Comparison of ENCODE assay signal across 16 cellular contexts in the genomic region with DNA sequence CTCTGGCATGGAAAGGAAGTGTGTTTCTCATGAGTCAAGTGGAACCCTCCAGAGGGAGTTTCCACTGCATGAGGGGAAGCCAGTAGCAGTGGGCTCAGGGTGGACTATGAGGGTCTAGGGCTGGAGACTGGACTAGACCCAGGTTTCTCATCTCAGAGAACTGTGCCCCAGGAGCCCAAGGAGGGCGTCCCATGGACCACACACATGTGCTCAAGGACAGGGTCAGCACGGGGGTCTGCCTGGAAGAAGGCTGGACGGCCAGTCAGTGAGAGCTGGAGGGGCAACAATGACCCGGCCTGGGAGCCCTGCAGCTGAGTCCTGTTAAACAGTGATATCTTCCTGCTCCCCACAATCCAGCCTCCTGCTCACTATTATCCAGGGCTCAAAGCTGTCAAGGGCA. TPM values are rescaled to one million over a fixed set of nuclear protein-coding genes. Genes with fewer than 3 reads are reported as not detected.
A peak's percentile ranks its signal among the peaks of the same experiment; 100 is the strongest.
DNase-seq lines count a peak whose midpoint lies in the region; ATAC-seq and TF ChIP-seq lines count a peak whose summit lies in the region.
"Had no signal": no experiment of that assay in that cellular context is flagged by ENCODE, and none has a peak within 500 bp of the region (broad histone marks: within the 10 kb centered on the region; RNA-seq: fewer than 3 reads in every experiment).

No MANE protein-coding gene starts in this region.

- H3K4me2 ChIP-seq in mesenchymal stem cell (ENCODE audit: low read length, poor library complexity, severe bottlenecking) (no peak overlapping the region), skeletal muscle satellite cell (ENCODE audit: low read length) (no peak overlapping the region)
- H3K4me2 ChIP-seq: BLaER1 had no signal

- H3K9me3 ChIP-seq in mesenchymal stem cell (ENCODE audit: control insufficient read depth, low read length) = peaks cover 4% of the 10 kb centered on the region
- H3K9me3 ChIP-seq in skeletal muscle satellite cell (replicated peaks; ENCODE audit: low read length) = no peaks in the 10 kb centered on the region
- no peaks in the 10 kb centered on the region for H3K9me3 ChIP-seq in gastroesophageal sphincter
- H3K9me3 ChIP-seq: BLaER1, Caco-2, HAP-1 had no signal

- no peak overlapping the region for H3K4ac ChIP-seq in mesenchymal stem cell (ENCODE audit: low read depth in 1 of 2, low read length in 2 of 2)

- peaks cover 18% of the 10 kb centered on the region for H3K27me3 Mint-ChIP-seq in stimulated activated naive CD8-positive, alpha-beta T cell treated with anti-CD3 and anti-CD28 coated beads, Interleukin-15, amount 100 ng/mL, for 72 hours

- H2BK12ac ChIP-seq in mesenchymal stem cell (ENCODE audit: low read length in 2 of 2) = peak overlapping the region in 1 of 2 experiments; percentile 60

- H3K4me3 ChIP-seq in mesenchymal stem cell (ENCODE audit: insufficient read depth in 1 of 2, low read depth in 1 of 2, low read length in 2 of 2) = no peak overlapping the region
- no peak overlapping the region for H3K4me3 ChIP-seq in skeletal muscle satellite cell (ENCODE audit: low read length)
- H3K4me3 ChIP-seq in gastroesophageal sphincter = no peak overlapping the region
- H3K4me3 ChIP-seq: BLaER1, HAP-1 had no signal

- POLR2A ChIA-PET in RWPE1 (lab: Yijun Ruan, JAX; ENCODE audit: low non-redundant PET) = no interaction called here

- H3K9me3 Mint-ChIP-seq in stimulated activated naive CD8-positive, alpha-beta T cell treated with anti-CD3 and anti-CD28 coated beads, Interleukin-15, amount 100 ng/mL, for 72 hours = no peaks in the 10 kb centered on the region
- H3K9me3 Mint-ChIP-seq: CD8-positive, alpha-beta memory T cell had no signal

- H2BK120ac ChIP-seq in mesenchymal stem cell (ENCODE audit: low read depth, low read length) = no peak overlapping the region

- DNase-seq in RWPE1 (ENCODE audit: low spot score) (no peak), mesenchymal stem cell (no peak), NCI-H2196 treated with DMSO at 0.1 percent for 48 hours (lab: John Stamatoyannopoulos, UW; ENCODE audit: unreplicated experiment) (no peak)
- no peak for DNase-seq in stimulated activated naive CD8-positive, alpha-beta T cell treated with anti-CD3 and anti-CD28 coated beads, Interleukin-15, amount 100 ng/mL, for 72 hours
- DNase-seq: AML-193, Caco-2, DMS53, GOT3 had no signal

- H3K4me1 Mint-ChIP-seq in stimulated activated naive CD8-positive, alpha-beta T cell treated with anti-CD3 and anti-CD28 coated beads, Interleukin-15, amount 100 ng/mL, for 72 hours = peaks cover under 1% of the 10 kb centered on the region

- H4K91ac ChIP-seq in mesenchymal stem cell (ENCODE audit: low read length) = peak overlapping the region; percentile 62

- H3K27ac ChIP-seq in RWPE1 (peak overlapping the region; percentile 32; the same call in 1 of the 2 replicates), mesenchymal stem cell (ENCODE audit: low read length, poor library complexity, severe bottlenecking) (no peak overlapping the region), gastroesophageal sphincter (no peak overlapping the region)
- H3K27ac ChIP-seq: 22Rv1, BLaER1 had no signal

- CTCF ChIA-PET in RWPE1 (lab: Yijun Ruan, JAX) = interaction anchor here (0.5 kb wide), 1 partner anchor 1185 kb away, joined by 4 read pairs; no protein-coding TSS in a partner anchor

- no peak overlapping the region for H2AK5ac ChIP-seq in mesenchymal stem cell (ENCODE audit: low read length, severe bottlenecking)

- H3K9ac ChIP-seq in mesenchymal stem cell (ENCODE audit: low read length) (peak overlapping the region; percentile 80), skeletal muscle satellite cell (ENCODE audit: low read depth, low read length) (peak overlapping the region; percentile 48)
- H3K9ac ChIP-seq: BLaER1 had no signal

- peak overlapping the region in 1 of 2 experiments; percentile 56 for H3K14ac ChIP-seq in mesenchymal stem cell (ENCODE audit: low read length in 2 of 2)

- peak overlapping the region; percentile 70 for H2BK15ac ChIP-seq in mesenchymal stem cell (ENCODE audit: low read depth, poor library complexity, severe bottlenecking)

- 93% methylated on average over 3 of the region's 4 CpGs for WGBS in mesenchymal stem cell
- 95% methylated on average over 2 of the region's 4 CpGs; no CpG with 5 or more reads in 1 of the 2 donors for WGBS in gastroesophageal sphincter (ENCODE audit: low coverage in 1 of 2), 2 donors

- no peak overlapping the region for H2AFZ ChIP-seq in mesenchymal stem cell (ENCODE audit: low read depth, low read length)

- no peak overlapping the region for H4K8ac ChIP-seq in mesenchymal stem cell (ENCODE audit: low read length)

- ATAC-seq in stimulated activated naive CD8-positive, alpha-beta T cell treated with anti-CD3 and anti-CD28 coated beads, Interleukin-15, amount 100 ng/mL, for 72 hours = peak; percentile 26
- ATAC-seq in GM21447 (IDR thresholded peaks at IDR 0.05; ENCODE audit: unreplicated experiment) (no peak), HG03097 (IDR thresholded peaks at IDR 0.05; ENCODE audit: low FRiP score, unreplicated experiment) (no peak), gastroesophageal sphincter (no peak)

- H3K23ac ChIP-seq in mesenchymal stem cell (ENCODE audit: low read length in 2 of 2) = no peak overlapping the region

- H2BK5ac ChIP-seq in mesenchymal stem cell (ENCODE audit: low read depth, low read length, poor library complexity, severe bottlenecking) = peak overlapping the region; percentile 20

- H3K27ac Mint-ChIP-seq in stimulated activated naive CD8-positive, alpha-beta T cell treated with anti-CD3 and anti-CD28 coated beads, Interleukin-15, amount 100 ng/mL, for 72 hours = no peak overlapping the region
- H3K27ac Mint-ChIP-seq: CD8-positive, alpha-beta memory T cell had no signal

- TF ChIP-seq POLR2A in gastroesophageal sphincter (IDR thresholded peaks at IDR 0.05) = no peak

- TF ChIP-seq EP300 in gastroesophageal sphincter (IDR thresholded peaks at IDR 0.05) = no peak

- no peaks in the 10 kb centered on the region for H3K4me1 ChIP-seq in mesenchymal stem cell (ENCODE audit: control insufficient read depth, insufficient read depth, low read depth, low read length)
- peaks cover 23% of the 10 kb centered on the region for H3K4me1 ChIP-seq in skeletal muscle satellite cell (ENCODE audit: control insufficient read depth, insufficient read depth, low read length)
- H3K4me1 ChIP-seq in gastroesophageal sphincter = peaks cover 0 to 14% (median 0%) of the 10 kb centered on the region in 3 donors
- H3K4me1 ChIP-seq: BLaER1 had no signal

- no peaks in the 10 kb centered on the region for H3K27me3 ChIP-seq in mesenchymal stem cell (ENCODE audit: control insufficient read depth in 1 of 2, insufficient read depth in 1 of 2, low read length in 2 of 2)
- H3K27me3 ChIP-seq in skeletal muscle satellite cell (ENCODE audit: control insufficient read depth, insufficient read depth, low read length) = no peaks in the 10 kb centered on the region
- no peaks in the 10 kb centered on the region for H3K27me3 ChIP-seq in gastroesophageal sphincter
- H3K27me3 ChIP-seq: BLaER1 had no signal

- no peaks in the 10 kb centered on the region for H3K79me1 ChIP-seq in mesenchymal stem cell (replicated peaks; ENCODE audit: low read length, poor library complexity, severe bottlenecking)

- H3K18ac ChIP-seq in mesenchymal stem cell (ENCODE audit: low read depth in 1 of 2, low read length in 2 of 2) = no peak overlapping the region

- TF ChIP-seq CTCF in RWPE1 (conservative IDR thresholded peaks at IDR 0.05; ENCODE audit: low read depth) (no peak), gastroesophageal sphincter (IDR thresholded peaks at IDR 0.05) (no peak)

- H3K36me3 ChIP-seq in mesenchymal stem cell (ENCODE audit: control insufficient read depth in 1 of 2, insufficient read depth in 2 of 2, low read depth in 1 of 2, low read length in 2 of 2) = no peaks in the 10 kb centered on the region
- no peaks in the 10 kb centered on the region for H3K36me3 ChIP-seq in skeletal muscle satellite cell (ENCODE audit: insufficient read depth, low read length)
- no peaks in the 10 kb centered on the region for H3K36me3 ChIP-seq in gastroesophageal sphincter
- H3K36me3 ChIP-seq: BLaER1, HAP-1 had no signal

- H3K4me3 Mint-ChIP-seq in stimulated activated naive CD8-positive, alpha-beta T cell treated with anti-CD3 and anti-CD28 coated beads, Interleukin-15, amount 100 ng/mL, for 72 hours = no peak overlapping the region
- H3K4me3 Mint-ChIP-seq: CD8-positive, alpha-beta memory T cell had no signal

RNA-seq across cellular contexts. Expression of gene CTSO, which starts 5.8 kb away (rescaled TPM):
- 20.2 TPM for polyA plus RNA-seq in mesenchymal stem cell (2013, experiment 1 of 2)
- polyA plus RNA-seq in mesenchymal stem cell (2013, experiment 2 of 2) = 21.1 TPM
- total RNA-seq in skeletal muscle satellite cell (2012; rRNA removed) = 6.8 and 8.3 TPM in 2 replicates
- 10 to 100 TPM; 16.6 to 36.8 (median 29.4) TPM for total RNA-seq in gastroesophageal sphincter

RNA-seq across cellular contexts. Expression of gene TDO2, which starts 55.9 kb away (rescaled TPM):
- 4.9 TPM for polyA plus RNA-seq in mesenchymal stem cell (2013, experiment 1 of 2)
- polyA plus RNA-seq in mesenchymal stem cell (2013, experiment 2 of 2) = 5.3 TPM
- total RNA-seq in skeletal muscle satellite cell (2012; rRNA removed) = not detected in 2 replicates
- total RNA-seq in gastroesophageal sphincter = under 1 TPM in 1 of 4 donors, not detected in 3; 0.08 TPM
- total RNA-seq: CD8-positive, alpha-beta memory T cell had no signal
- polyA plus RNA-seq: CD8-positive, alpha-beta memory T cell had no signal
